Comparison of ENCODE assay signal across 3 cellular contexts in genomic region chr1:233094691-233095090, GRCh38.
TF ChIP-seq lines count a peak whose summit lies in the region.

No MANE protein-coding gene starts in this region.

TF ChIP-seq in SK-N-SH treated with all-trans-retinoic acid at 6 μM for 48 hours, 23 proteins besides CTCF, POLR2A, EP300 and RAD21 (continued from another document):
- TF ChIP-seq, protein P1, sequence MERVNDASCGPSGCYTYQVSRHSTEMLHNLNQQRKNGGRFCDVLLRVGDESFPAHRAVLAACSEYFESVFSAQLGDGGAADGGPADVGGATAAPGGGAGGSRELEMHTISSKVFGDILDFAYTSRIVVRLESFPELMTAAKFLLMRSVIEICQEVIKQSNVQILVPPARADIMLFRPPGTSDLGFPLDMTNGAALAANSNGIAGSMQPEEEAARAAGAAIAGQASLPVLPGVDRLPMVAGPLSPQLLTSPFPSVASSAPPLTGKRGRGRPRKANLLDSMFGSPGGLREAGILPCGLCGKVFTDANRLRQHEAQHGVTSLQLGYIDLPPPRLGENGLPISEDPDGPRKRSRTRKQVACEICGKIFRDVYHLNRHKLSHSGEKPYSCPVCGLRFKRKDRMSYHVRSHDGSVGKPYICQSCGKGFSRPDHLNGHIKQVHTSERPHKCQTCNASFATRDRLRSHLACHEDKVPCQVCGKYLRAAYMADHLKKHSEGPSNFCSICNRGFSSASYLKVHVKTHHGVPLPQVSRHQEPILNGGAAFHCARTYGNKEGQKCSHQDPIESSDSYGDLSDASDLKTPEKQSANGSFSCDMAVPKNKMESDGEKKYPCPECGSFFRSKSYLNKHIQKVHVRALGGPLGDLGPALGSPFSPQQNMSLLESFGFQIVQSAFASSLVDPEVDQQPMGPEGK (CRISPR knock-in tag; IDR thresholded peaks at IDR 0.05; ENCODE audit: borderline replicate concordance), result no peak
- TF ChIP-seq ZNF70 (CRISPR knock-in tag; IDR thresholded peaks at IDR 0.05) (no peak), ISL1 (CRISPR knock-in tag; IDR thresholded peaks at IDR 0.05) (peak; percentile 74)

TF ChIP-seq in SK-N-SH, 30 proteins besides CTCF, POLR2A, EP300 and RAD21 (continued from another document):
- TF ChIP-seq IRF3 (IDR thresholded peaks at IDR 0.05; ENCODE audit: low read depth, low read length), result no peak
- TF ChIP-seq TAF1 (IDR thresholded peaks at IDR 0.05; ENCODE audit: borderline replicate concordance, low read depth, low read length), result no peak
- no peak for TF ChIP-seq NFIC (IDR thresholded peaks at IDR 0.05; ENCODE audit: borderline replicate concordance)
- TF ChIP-seq USF1 (IDR thresholded peaks at IDR 0.05; ENCODE audit: borderline replicate concordance, low read depth), result no peak
- TF ChIP-seq SMC3 (IDR thresholded peaks at IDR 0.05; ENCODE audit: low read depth, low read length), result no peak

TF ChIP-seq in GM23338, 12 proteins besides CTCF, POLR2A, EP300 and RAD21 (continued from another document):
- no peak for TF ChIP-seq REST (IDR thresholded peaks at IDR 0.05; ENCODE audit: unreplicated experiment)
- TF ChIP-seq STAT1 (IDR thresholded peaks at IDR 0.05; ENCODE audit: unreplicated experiment), result no peak
- TF ChIP-seq POLR2AphosphoS5 (IDR thresholded peaks at IDR 0.05; ENCODE audit: low read depth), result no peak
- TF ChIP-seq ZNF331 (CRISPR knock-in tag; IDR thresholded peaks at IDR 0.05; ENCODE audit: low read depth), result no peak
- no peak for TF ChIP-seq EZH2phosphoT487 (IDR thresholded peaks at IDR 0.05; ENCODE audit: unreplicated experiment)
- TF ChIP-seq, protein P2, sequence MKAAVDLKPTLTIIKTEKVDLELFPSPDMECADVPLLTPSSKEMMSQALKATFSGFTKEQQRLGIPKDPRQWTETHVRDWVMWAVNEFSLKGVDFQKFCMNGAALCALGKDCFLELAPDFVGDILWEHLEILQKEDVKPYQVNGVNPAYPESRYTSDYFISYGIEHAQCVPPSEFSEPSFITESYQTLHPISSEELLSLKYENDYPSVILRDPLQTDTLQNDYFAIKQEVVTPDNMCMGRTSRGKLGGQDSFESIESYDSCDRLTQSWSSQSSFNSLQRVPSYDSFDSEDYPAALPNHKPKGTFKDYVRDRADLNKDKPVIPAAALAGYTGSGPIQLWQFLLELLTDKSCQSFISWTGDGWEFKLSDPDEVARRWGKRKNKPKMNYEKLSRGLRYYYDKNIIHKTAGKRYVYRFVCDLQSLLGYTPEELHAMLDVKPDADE (IDR thresholded peaks at IDR 0.05), result no peak
- no peak for TF ChIP-seq ZNF114 (CRISPR knock-in tag; IDR thresholded peaks at IDR 0.05)
- TF ChIP-seq ZNF462 (CRISPR knock-in tag; IDR thresholded peaks at IDR 0.05), result no peak
TF ChIP-seq in GM23338: peak in this region for 0.
